1 cellular context compared by ENCODE assay signal in the genomic region with DNA sequence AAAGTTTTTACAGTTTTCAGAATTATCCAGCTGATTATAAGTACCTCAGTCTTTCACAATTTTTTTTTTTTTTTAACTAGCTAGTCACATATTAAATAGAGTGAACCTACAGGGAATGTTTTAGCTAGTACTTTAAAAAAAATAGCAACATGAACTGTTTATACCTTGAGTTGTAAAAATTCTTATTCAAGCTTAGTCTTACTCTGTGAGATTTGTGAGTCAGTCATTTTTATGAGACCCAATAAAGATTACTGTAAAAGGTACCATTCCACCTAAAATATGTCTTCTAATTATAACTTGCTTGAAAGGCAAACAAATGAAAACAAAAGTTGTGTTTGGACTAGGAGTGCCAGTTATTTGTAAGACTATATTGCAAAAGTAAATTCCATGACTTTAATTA. TPM values are rescaled to one million over a fixed set of nuclear protein-coding genes. Genes with fewer than 3 reads are reported as not detected.
"Had no signal": no experiment of that assay in that cellular context is flagged by ENCODE, and none has a peak within 500 bp of the region (broad histone marks: within the 10 kb centered on the region; RNA-seq: fewer than 3 reads in every experiment).

No MANE protein-coding gene starts in this region.

RNA-seq across cellular contexts. Expression of a gene that starts 5.9 kb away (rescaled TPM):
- total RNA-seq: left ventricle myocardium inferior had no signal
